8 cellular contexts compared by ENCODE assay signal in the genomic region with DNA sequence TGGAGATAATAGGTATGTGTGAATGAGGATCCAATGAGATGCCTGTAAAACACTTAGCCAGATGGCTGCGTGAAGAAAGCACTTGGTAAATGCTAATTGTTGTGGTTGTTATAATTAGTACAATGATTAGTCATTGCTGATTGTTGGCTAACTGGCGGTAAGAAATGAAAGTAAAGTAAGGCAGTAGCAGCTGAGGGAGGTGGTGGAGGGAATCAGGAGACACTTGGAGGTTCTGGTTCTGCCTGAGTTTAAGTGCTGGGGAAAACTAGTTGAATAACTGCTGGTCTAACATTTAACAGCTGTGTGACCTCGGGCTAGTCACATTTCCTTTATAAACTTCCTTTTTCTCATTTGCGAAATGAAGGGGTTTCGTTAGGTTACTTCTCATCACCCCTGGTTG. TPM values are rescaled to one million over a fixed set of nuclear protein-coding genes. Genes with fewer than 3 reads are reported as not detected.
DNase-seq lines count a peak whose midpoint lies in the region; ATAC-seq and TF ChIP-seq lines count a peak whose summit lies in the region.

No MANE protein-coding gene starts in this region.

- no peak for TF ChIP-seq CTCF in testis (IDR thresholded peaks at IDR 0.05)
- TF ChIP-seq CTCF in PC-3 (conservative IDR thresholded peaks at IDR 0.05; ENCODE audit: low read depth, low read length): no peak

- H3K9me3 ChIP-seq in CD4-positive, CD25-positive, alpha-beta regulatory T cell (ENCODE audit: control insufficient read depth in 2 of 2, low read length in 2 of 2): no peaks in the 10 kb centered on the region
- no peaks in the 10 kb centered on the region for H3K9me3 ChIP-seq in SJCRH30 (replicated peaks)
- H3K9me3 ChIP-seq in testis: no peaks in the 10 kb centered on the region
- no peaks in the 10 kb centered on the region for H3K9me3 ChIP-seq in PC-3 (ENCODE audit: low read length)

- no TSS peak for BruUV-seq in PC-3 (replicated peaks; lab: Mats Ljungman, UMichigan)

- no peaks in the 10 kb centered on the region for H4K20me1 ChIP-seq in PC-3 (ENCODE audit: low read length)

- no peak overlapping the region for H3K4me2 ChIP-seq in PC-3 (ENCODE audit: low read length)

- no peaks in the 10 kb centered on the region for H3K79me2 ChIP-seq in PC-3 (ENCODE audit: low read length)

- H3K27ac ChIP-seq in CD4-positive, CD25-positive, alpha-beta regulatory T cell (ENCODE audit: insufficient read depth, low read length, poor library complexity, severe bottlenecking): no peak overlapping the region
- H3K27ac ChIP-seq in SJCRH30 (no peak overlapping the region), testis (no peak overlapping the region), PC-3 (ENCODE audit: low read length) (no peak overlapping the region)

- peak overlapping the region; percentile 49 for H3K4me3 ChIP-seq in CD4-positive, CD25-positive, alpha-beta regulatory T cell (ENCODE audit: low read depth, low read length)
- H3K4me3 ChIP-seq in SJCRH30 (no peak overlapping the region), testis (no peak overlapping the region), PC-3 (ENCODE audit: low read length) (no peak overlapping the region)

- H3K27ac Mint-ChIP-seq in CD4-positive, CD25-positive, alpha-beta regulatory T cell: peak overlapping the region; percentile 16 to 77 (median 31)
- peak overlapping the region; percentile 41 for H3K27ac Mint-ChIP-seq in activated T-helper 1 cell treated with anti-CD3 and anti-CD28 coated beads, Interleukin-12 subunit alpha, Interleukin-12 subunit beta, Interleukin-2, Interleukin-4 antibody, amounts not matched to agents 30 ng/mL and 10 ng/mL and 1 ng/mL, durations not matched to agents 14 hours and 24 hours and 36 hours

- no peaks in the 10 kb centered on the region for H3F3A ChIP-seq in PC-3 (ENCODE audit: low read length, unreplicated experiment)

- POLR2A ChIA-PET in PC-3 (lab: Charles Lee; ENCODE audit: unreplicated experiment): interaction anchor here (0.7 kb wide), 1 partner anchor 129 kb away, joined by 3 read pairs; no protein-coding TSS in a partner anchor

- H2AFZ ChIP-seq in PC-3 (ENCODE audit: low read length): no peak overlapping the region

- peaks cover 1% of the 10 kb centered on the region for H3K27me3 ChIP-seq in CD4-positive, CD25-positive, alpha-beta regulatory T cell (ENCODE audit: control insufficient read depth, insufficient read depth, low read length)
- H3K27me3 ChIP-seq in SJCRH30 (no peaks in the 10 kb centered on the region), testis (no peaks in the 10 kb centered on the region), PC-3 (ENCODE audit: low read length) (no peaks in the 10 kb centered on the region)

- peak in 1 of 3 donors; percentile 14 for DNase-seq in CD4-positive, CD25-positive, alpha-beta regulatory T cell
- DNase-seq in activated T-helper 1 cell treated with anti-CD3 and anti-CD28 coated beads, Interleukin-12 subunit alpha, Interleukin-12 subunit beta, Interleukin-2, Interleukin-4 antibody, amounts not matched to agents 30 ng/mL and 10 ng/mL and 1 ng/mL, durations not matched to agents 14 hours and 24 hours and 36 hours (ENCODE audit: low spot score): no peak
- no peak for DNase-seq in SJCRH30
- DNase-seq in testis: no peak
- DNase-seq in SK-N-DZ (ENCODE audit: low spot score): no peak
- DNase-seq in PC-3: no peak

- 69 to 71% methylated on average over 5 of the region's 5 CpGs for WGBS in testis, 2 donors

- no peaks in the 10 kb centered on the region for H3K4me1 ChIP-seq in CD4-positive, CD25-positive, alpha-beta regulatory T cell (ENCODE audit: control insufficient read depth, insufficient read depth, low read length, poor library complexity, severe bottlenecking)
- H3K4me1 ChIP-seq in SJCRH30 (no peaks in the 10 kb centered on the region), testis (no peaks in the 10 kb centered on the region), PC-3 (ENCODE audit: insufficient read depth, low read length) (0 out of 2 replicates have a peak, but pooled peaks cover 4% of the 10 kb centered on the region)

- no peaks in the 10 kb centered on the region for H3K36me3 Mint-ChIP-seq in CD4-positive, CD25-positive, alpha-beta regulatory T cell
- H3K36me3 Mint-ChIP-seq in activated T-helper 1 cell treated with anti-CD3 and anti-CD28 coated beads, Interleukin-12 subunit alpha, Interleukin-12 subunit beta, Interleukin-2, Interleukin-4 antibody, amounts not matched to agents 30 ng/mL and 10 ng/mL and 1 ng/mL, durations not matched to agents 14 hours and 24 hours and 36 hours (ENCODE audit: low read depth): peaks cover 32% of the 10 kb centered on the region

- intact Hi-C loops in activated T-helper 1 cell treated with anti-CD3 and anti-CD28 coated beads, Interleukin-12 subunit alpha, Interleukin-12 subunit beta, Interleukin-2, Interleukin-4 antibody, amounts not matched to agents 30 ng/mL and 10 ng/mL and 1 ng/mL, durations not matched to agents 14 hours and 24 hours and 36 hours (cut with micrococcal nuclease): loop anchor here (10.0 kb wide), 1 partner anchor 574 kb away; no protein-coding TSS in a partner anchor
- intact Hi-C loops in testis (cut with DNase I; ENCODE audit: low total_unique reads) (no loop called here), PC-3 (cut with micrococcal nuclease) (loop anchor here (5.0 to 10.0 kb wide), 2 partner anchors 77 to 386 kb away; no protein-coding TSS in a partner anchor)

- no peaks in the 10 kb centered on the region for H3K36me3 ChIP-seq in CD4-positive, CD25-positive, alpha-beta regulatory T cell (ENCODE audit: control insufficient read depth, insufficient read depth, low read length)
- H3K36me3 ChIP-seq in SJCRH30 (no peaks in the 10 kb centered on the region), testis (ENCODE audit: low read depth, missing control alignments) (no peaks in the 10 kb centered on the region), PC-3 (ENCODE audit: low read depth, low read length) (no peaks in the 10 kb centered on the region)

- CTCF ChIA-PET in PC-3 (lab: Charles Lee): no interaction called here

- peaks cover 0 to 35% (median 9%) of the 10 kb centered on the region in 4 donors for H3K4me1 Mint-ChIP-seq in CD4-positive, CD25-positive, alpha-beta regulatory T cell
- peaks cover 70% of the 10 kb centered on the region for H3K4me1 Mint-ChIP-seq in activated T-helper 1 cell treated with anti-CD3 and anti-CD28 coated beads, Interleukin-12 subunit alpha, Interleukin-12 subunit beta, Interleukin-2, Interleukin-4 antibody, amounts not matched to agents 30 ng/mL and 10 ng/mL and 1 ng/mL, durations not matched to agents 14 hours and 24 hours and 36 hours (ENCODE audit: low read depth)

- peak; percentile 21 to 51 for ATAC-seq in CD4-positive, CD25-positive, alpha-beta regulatory T cell (ENCODE audit: low read depth in 2 of 2)
- ATAC-seq in GM19395 (IDR thresholded peaks at IDR 0.05; ENCODE audit: unreplicated experiment) (peak; percentile 84), HG03280 (IDR thresholded peaks at IDR 0.05; ENCODE audit: unreplicated experiment) (peak; percentile 71), PC-3 (no peak)

- peak overlapping the region in 2 of 4 donors; percentile 15 to 47 for H3K4me3 Mint-ChIP-seq in CD4-positive, CD25-positive, alpha-beta regulatory T cell
- H3K4me3 Mint-ChIP-seq in activated T-helper 1 cell treated with anti-CD3 and anti-CD28 coated beads, Interleukin-12 subunit alpha, Interleukin-12 subunit beta, Interleukin-2, Interleukin-4 antibody, amounts not matched to agents 30 ng/mL and 10 ng/mL and 1 ng/mL, durations not matched to agents 14 hours and 24 hours and 36 hours: peak overlapping the region; percentile 4

- no peaks in the 10 kb centered on the region for H3K9me2 ChIP-seq in PC-3 (replicated peaks; ENCODE audit: low read length)

- no peak for TF ChIP-seq POLR2A in testis (IDR thresholded peaks at IDR 0.05)

- H3K9ac ChIP-seq in PC-3 (ENCODE audit: low read length): no peak overlapping the region

- H3K9me3 Mint-ChIP-seq in CD4-positive, CD25-positive, alpha-beta regulatory T cell: peaks cover 0 to 3% (median 0%) of the 10 kb centered on the region in 7 donors
- no peaks in the 10 kb centered on the region for H3K9me3 Mint-ChIP-seq in activated T-helper 1 cell treated with anti-CD3 and anti-CD28 coated beads, Interleukin-12 subunit alpha, Interleukin-12 subunit beta, Interleukin-2, Interleukin-4 antibody, amounts not matched to agents 30 ng/mL and 10 ng/mL and 1 ng/mL, durations not matched to agents 14 hours and 24 hours and 36 hours

- peaks cover 10% of the 10 kb centered on the region for H3K27me3 Mint-ChIP-seq in CD4-positive, CD25-positive, alpha-beta regulatory T cell
- H3K27me3 Mint-ChIP-seq in activated T-helper 1 cell treated with anti-CD3 and anti-CD28 coated beads, Interleukin-12 subunit alpha, Interleukin-12 subunit beta, Interleukin-2, Interleukin-4 antibody, amounts not matched to agents 30 ng/mL and 10 ng/mL and 1 ng/mL, durations not matched to agents 14 hours and 24 hours and 36 hours (ENCODE audit: insufficient read depth): no peaks in the 10 kb centered on the region

RNA-seq across cellular contexts. Expression of a gene that starts 30.9 kb away (rescaled TPM):
- total RNA-seq in CD4-positive, CD25-positive, alpha-beta regulatory T cell: 6.4 TPM
- 10 to 100 TPM in 2 of 4 donors, 1 to 10 TPM in 2; 4.8 to 14.5 (median 9.3) TPM for polyA plus RNA-seq in CD4-positive, CD25-positive, alpha-beta regulatory T cell
- 148 and 152 TPM in 2 replicates for total RNA-seq in activated T-helper 1 cell treated with anti-CD3 and anti-CD28 coated beads, Interleukin-12 subunit alpha, Interleukin-12 subunit beta, Interleukin-2, Interleukin-4 antibody, amounts not matched to agents 30 ng/mL and 10 ng/mL and 1 ng/mL, durations not matched to agents 14 hours and 24 hours and 36 hours
- 0.03 and 0.06 TPM in 2 replicates for total RNA-seq in SJCRH30 (2014; rRNA removed; shearing (Covaris generic))
- total RNA-seq in testis: 1 to 10 TPM in 1 of 2 donors, under 1 TPM in 1; 0.68 to 1.0 TPM
- polyA plus RNA-seq in testis (ENCODE audit: insufficient read depth, low read depth, low replicate concordance): 2.2 TPM
- polyA plus RNA-seq in SK-N-DZ (2014; cell fraction: cytosol; rRNA removed): 0.03 TPM in 1 of 2 replicates, not detected in the other
- 0.23 and 0.38 TPM in 2 replicates for polyA plus RNA-seq in SK-N-DZ (2014; cell fraction: nucleus; rRNA removed)
- total RNA-seq in PC-3 (2014; rRNA removed): not detected in 2 replicates

Comparison
In these comparisons a context has a peak if more than half of its experiments do, and no peak if none do; other contexts are left out.
1. RNA of a gene that starts 30.9 kb away (total RNA-seq): 148 to 152 TPM in activated T-helper 1 cell treated with anti-CD3 and anti-CD28 coated beads, Interleukin-12 subunit alpha, Interleukin-12 subunit beta, Interleukin-2, Interleukin-4 antibody, amounts not matched to agents 30 ng/mL and 10 ng/mL and 1 ng/mL, durations not matched to agents 14 hours and 24 hours and 36 hours; 6.4 TPM in CD4-positive, CD25-positive, alpha-beta regulatory T cell (single experiment), 0.68 to 1.0 TPM in testis, 0.03 to 0.06 TPM in SJCRH30 and not detected in PC-3; every median in the first group is over 10 times any median in the second.